3 cellular contexts compared by ENCODE assay signal in genomic region chr12:57734586-57734985, GRCh38.
TF ChIP-seq lines count a peak whose summit lies in the region.

No MANE protein-coding gene starts in this region.

TF ChIP-seq in IMR-90, 13 proteins besides CTCF, POLR2A, EP300 and RAD21:
- no peak for TF ChIP-seq CHD1 (IDR thresholded peaks at IDR 0.05; ENCODE audit: low read depth, low read length)
- no peak for TF ChIP-seq NFE2L2 (IDR thresholded peaks at IDR 0.05; ENCODE audit: low read depth, low read length)
- TF ChIP-seq MAFK (IDR thresholded peaks at IDR 0.05; ENCODE audit: low read depth, low read length), result no peak
- TF ChIP-seq MAZ (IDR thresholded peaks at IDR 0.05; ENCODE audit: borderline replicate concordance, low read depth, low read length), result no peak
- TF ChIP-seq SMC3 (IDR thresholded peaks at IDR 0.05; ENCODE audit: low read depth, low read length), result no peak
- no peak for TF ChIP-seq CEBPB (IDR thresholded peaks at IDR 0.05; ENCODE audit: low read depth, low read length)
- no peak for TF ChIP-seq RFX5 (IDR thresholded peaks at IDR 0.05; ENCODE audit: low read depth, low read length)
- no peak for TF ChIP-seq ELK1 (IDR thresholded peaks at IDR 0.05; ENCODE audit: borderline replicate concordance, low read depth, low read length)
- TF ChIP-seq FOS (IDR thresholded peaks at IDR 0.05; ENCODE audit: low read depth, low read length), result no peak
- TF ChIP-seq MXI1 (IDR thresholded peaks at IDR 0.05; ENCODE audit: borderline replicate concordance, low read depth, low read length), result no peak
- no peak for TF ChIP-seq RCOR1 (IDR thresholded peaks at IDR 0.05; ENCODE audit: insufficient replicate concordance, low read length)
- TF ChIP-seq, protein P1, sequence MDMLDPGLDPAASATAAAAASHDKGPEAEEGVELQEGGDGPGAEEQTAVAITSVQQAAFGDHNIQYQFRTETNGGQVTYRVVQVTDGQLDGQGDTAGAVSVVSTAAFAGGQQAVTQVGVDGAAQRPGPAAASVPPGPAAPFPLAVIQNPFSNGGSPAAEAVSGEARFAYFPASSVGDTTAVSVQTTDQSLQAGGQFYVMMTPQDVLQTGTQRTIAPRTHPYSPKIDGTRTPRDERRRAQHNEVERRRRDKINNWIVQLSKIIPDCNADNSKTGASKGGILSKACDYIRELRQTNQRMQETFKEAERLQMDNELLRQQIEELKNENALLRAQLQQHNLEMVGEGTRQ (IDR thresholded peaks at IDR 0.05; ENCODE audit: low read depth, low read length), result no peak
- no peak for TF ChIP-seq BHLHE40 (IDR thresholded peaks at IDR 0.05; ENCODE audit: low read depth, low read length)
TF ChIP-seq in IMR-90: peak in this region for 0.

TF ChIP-seq in endothelial cell of umbilical vein, 7 proteins besides CTCF, POLR2A, EP300 and RAD21:
- no peak for TF ChIP-seq FOS (IDR thresholded peaks at IDR 0.05; ENCODE audit: borderline replicate concordance, insufficient read depth, low read length)
- TF ChIP-seq EZH2 (IDR thresholded peaks at IDR 0.05; ENCODE audit: borderline replicate concordance, low read depth, low read length, severe bottlenecking), result peak; percentile 6
- no peak for TF ChIP-seq MYC (IDR thresholded peaks at IDR 0.05; ENCODE audit: low read depth, low read length)

TF ChIP-seq in GM12891, 5 proteins besides CTCF, POLR2A, EP300 and RAD21:
- TF ChIP-seq TAF1 (IDR thresholded peaks at IDR 0.05; ENCODE audit: low read depth, low read length) (no peak), POU2F2 (IDR thresholded peaks at IDR 0.05; ENCODE audit: low read depth, low read length) (no peak), PAX5 (IDR thresholded peaks at IDR 0.05; ENCODE audit: insufficient read depth, low read length, severe bottlenecking) (no peak), POLR2AphosphoS5 (IDR thresholded peaks at IDR 0.05; ENCODE audit: low read depth, low read length) (no peak), SPI1 (IDR thresholded peaks at IDR 0.05; ENCODE audit: low read depth, low read length) (no peak)
